ENCODE assay signal across 8 cellular contexts in genomic region chr15:39801641-39802309, GRCh38. TPM values are rescaled to one million over a fixed set of nuclear protein-coding genes. Genes with fewer than 3 reads are reported as not detected.
DNase-seq lines count a peak whose midpoint lies in the region; ATAC-seq and TF ChIP-seq lines count a peak whose summit lies in the region.

No MANE protein-coding gene starts in this region.

- ATAC-seq in heart right ventricle (peak in 1 of 8 donors; percentile 53), HG02852 (IDR thresholded peaks at IDR 0.05; ENCODE audit: unreplicated experiment) (peak; percentile 41), SK-N-SH treated with all-trans-retinoic acid at 6 μM for 48 hours (peak; percentile 62), GM18511 (IDR thresholded peaks at IDR 0.05; ENCODE audit: unreplicated experiment) (no peak), HG03196 (IDR thresholded peaks at IDR 0.05; ENCODE audit: unreplicated experiment) (no peak)

- WGBS in heart right ventricle, 2 donors, result 85 to 86% methylated on average over 19 of the region's 19 CpGs

- no peaks in the 10 kb centered on the region for H3K9me3 ChIP-seq in heart right ventricle

- H3K4me3 ChIP-seq in heart right ventricle (no peak overlapping the region), kidney epithelial cell (ENCODE audit: low read depth, low read length) (no peak overlapping the region)

- no peak overlapping the region for H3K27ac ChIP-seq in heart right ventricle

- intact Hi-C loops in heart right ventricle (cut with DNase I) (no loop called here), cardiac septum (cut with DNase I) (no loop called here)

- H3K36me3 ChIP-seq in heart right ventricle (no peaks in the 10 kb centered on the region), kidney epithelial cell (ENCODE audit: control insufficient read depth, insufficient read depth, low read length) (no peaks in the 10 kb centered on the region)

- peak in 6 of 9 donors; percentile 4 to 34 (median 22) for TF ChIP-seq CTCF in heart right ventricle (IDR thresholded peaks at IDR 0.05)
- peak; percentile 47 for TF ChIP-seq CTCF in kidney epithelial cell (IDR thresholded peaks at IDR 0.05; ENCODE audit: insufficient read depth, low read length, poor library complexity, severe bottlenecking)

- peaks cover 0 to 15% (median 0%) of the 10 kb centered on the region in 9 donors for H3K4me1 ChIP-seq in heart right ventricle

- H3K27me3 ChIP-seq in heart right ventricle (peaks cover 0 to 4% (median 0%) of the 10 kb centered on the region in 7 donors), kidney epithelial cell (ENCODE audit: control insufficient read depth, insufficient read depth, low read length) (no peaks in the 10 kb centered on the region)

- DNase-seq in heart right ventricle, result no peak
- DNase-seq in cardiac septum (ENCODE audit: low spot score), result no peak
- DNase-seq in kidney epithelial cell (ENCODE audit: low read depth), result no peak
- DNase-seq in hepatic stellate cell (ENCODE audit: low spot score), result no peak

TF ChIP-seq in SK-N-SH treated with all-trans-retinoic acid at 6 μM for 48 hours, 23 proteins besides CTCF, POLR2A, EP300 and RAD21:
- no peak for TF ChIP-seq GLIS3 (CRISPR knock-in tag; IDR thresholded peaks at IDR 0.05)
- TF ChIP-seq OSR1 (CRISPR knock-in tag; IDR thresholded peaks at IDR 0.05), result no peak
- no peak for TF ChIP-seq CSRNP3 (CRISPR knock-in tag; IDR thresholded peaks at IDR 0.05)
- no peak for TF ChIP-seq ZNF70 (CRISPR knock-in tag; IDR thresholded peaks at IDR 0.05)
- TF ChIP-seq ZC3H10 (CRISPR knock-in tag; IDR thresholded peaks at IDR 0.05), result no peak
- TF ChIP-seq TCF4 (CRISPR knock-in tag; IDR thresholded peaks at IDR 0.05; ENCODE audit: borderline replicate concordance), result no peak
- no peak for TF ChIP-seq ARNTL (CRISPR knock-in tag; IDR thresholded peaks at IDR 0.05; ENCODE audit: borderline replicate concordance, low read depth)
- TF ChIP-seq TOX (CRISPR knock-in tag; IDR thresholded peaks at IDR 0.05; ENCODE audit: borderline replicate concordance), result no peak
- no peak for TF ChIP-seq ZNF565 (CRISPR knock-in tag; conservative IDR thresholded peaks at IDR 0.05; ENCODE audit: low read depth)
- TF ChIP-seq ISL1 (CRISPR knock-in tag; IDR thresholded peaks at IDR 0.05), result no peak
- TF ChIP-seq TSHZ2 (CRISPR knock-in tag; IDR thresholded peaks at IDR 0.05), result no peak
TF ChIP-seq in SK-N-SH treated with all-trans-retinoic acid at 6 μM for 48 hours: peak in this region for 0.

RNA-seq across cellular contexts. Expression of gene FSIP1, which starts 19.1 kb away (rescaled TPM):
- total RNA-seq in heart right ventricle, result 1 to 10 TPM in 3 of 10 donors, under 1 TPM in 7; 0.15 to 4.4 (median 0.89) TPM
- 1 to 10 TPM in 1 of 2 donors, under 1 TPM in 1; 0.19 to 1.9 TPM for polyA plus RNA-seq in heart right ventricle
- 2.0 TPM for total RNA-seq in cardiac septum
- total RNA-seq in kidney epithelial cell, result 0.62 and 0.71 TPM in 2 replicates

Comparison
In these comparisons a context has a peak if more than half of its experiments do, and no peak if none do; other contexts are left out.
1. ATAC-seq: peak in HG02852 (single experiment) and SK-N-SH treated with all-trans-retinoic acid at 6 μM for 48 hours (single experiment); none in GM18511 (single experiment) and HG03196 (single experiment).